Comparison of ENCODE assay signal across 16 cellular contexts in genomic region chr5:156208271-156208670, GRCh38.
A peak's percentile ranks its signal among the peaks of the same experiment; 100 is the strongest.
DNase-seq lines count a peak whose midpoint lies in the region; ATAC-seq and TF ChIP-seq lines count a peak whose summit lies in the region.
"Had no signal": no experiment of that assay in that cellular context is flagged by ENCODE, and none has a peak within 500 bp of the region (broad histone marks: within the 10 kb centered on the region; RNA-seq: fewer than 3 reads in every experiment).

No MANE protein-coding gene starts in this region.

- H3K36me3 Mint-ChIP-seq in activated CD4-positive, alpha-beta T cell treated with anti-CD3 and anti-CD28 coated beads, Interleukin-2, amount 10 ng/mL, durations not matched to agents 7 days and 5 days (ENCODE audit: low read depth): no peaks in the 10 kb centered on the region

- CTCF ChIA-PET in activated CD4-positive, alpha-beta T cell treated with anti-CD3 and anti-CD28 coated beads, Interleukin-2, amount 10 ng/mL, durations not matched to agents 7 days and 5 days (lab: Charles Lee): interaction anchor here (1.1 kb wide), 1 partner anchor 24 kb away, joined by 3 read pairs; no protein-coding TSS in a partner anchor
- CTCF ChIA-PET in PC-9 (lab: Charles Lee): no interaction called here

- no peaks in the 10 kb centered on the region for H3K9me3 Mint-ChIP-seq in activated CD4-positive, alpha-beta T cell treated with anti-CD3 and anti-CD28 coated beads, Interleukin-2, amount 10 ng/mL, durations not matched to agents 7 days and 5 days

- peak; percentile 7 for DNase-seq in activated CD4-positive, alpha-beta T cell treated with anti-CD3 and anti-CD28 coated beads, Interleukin-2, amount 10 ng/mL, durations not matched to agents 7 days and 5 days
- no peak for DNase-seq in activated CD4-positive, alpha-beta T cell treated with anti-CD3 and anti-CD28 coated beads for 48 hours
- peak; percentile 14 for DNase-seq in OCI-M1 (lab: John Stamatoyannopoulos, UW)
- DNase-seq in fibroblast of peridontal ligament (ENCODE audit: extremely low read depth): peak; percentile 16
- peak; percentile 6 for DNase-seq in stromal cell of bone marrow (ENCODE audit: low read depth)
- DNase-seq in pons (ENCODE audit: low spot score): no peak
- DNase-seq in PC-9: no peak
- DNase-seq: activated gamma-delta T cell treated with Interleukin-2 at 50 U/mL for 16 hours; NCI-H1105; NCI-H226; right cardiac atrium; stimulated activated CD4-positive, alpha-beta T cell treated with anti-CD3 and anti-CD28 coated beads, Interleukin-2, amount 100 ng/mL, for 48 hours had no signal

- no peaks in the 10 kb centered on the region for H3K79me2 ChIP-seq in PC-9 (ENCODE audit: low read depth)

- H3K27me3 ChIP-seq in PC-9 (ENCODE audit: insufficient read depth, low read depth): no peaks in the 10 kb centered on the region

- BruUV-seq in PC-9 (replicated peaks; lab: Mats Ljungman, UMichigan): no TSS peak

- no peak overlapping the region for H3K4me3 Mint-ChIP-seq in activated CD4-positive, alpha-beta T cell treated with anti-CD3 and anti-CD28 coated beads, Interleukin-2, amount 10 ng/mL, durations not matched to agents 7 days and 5 days
- H3K4me3 Mint-ChIP-seq: nephron had no signal

- H3K27ac ChIP-seq in PC-9: no peak overlapping the region
- H3K27ac ChIP-seq: thoracic aorta had no signal

- no peak for TF ChIP-seq CTCF in PC-9 (conservative IDR thresholded peaks at IDR 0.05)

- no peaks in the 10 kb centered on the region for H3K4me1 Mint-ChIP-seq in activated CD4-positive, alpha-beta T cell treated with anti-CD3 and anti-CD28 coated beads, Interleukin-2, amount 10 ng/mL, durations not matched to agents 7 days and 5 days
- H3K4me1 Mint-ChIP-seq: nephron had no signal

- H3K27me3 Mint-ChIP-seq in activated CD4-positive, alpha-beta T cell treated with anti-CD3 and anti-CD28 coated beads, Interleukin-2, amount 10 ng/mL, durations not matched to agents 7 days and 5 days: no peaks in the 10 kb centered on the region

- 0 out of 2 replicates have a peak, but pooled peaks cover 3% of the 10 kb centered on the region for H3K9me2 ChIP-seq in PC-9 (ENCODE audit: insufficient read depth)

- H3K36me3 ChIP-seq in PC-9 (ENCODE audit: low read depth): no peaks in the 10 kb centered on the region
- H3K36me3 ChIP-seq: thoracic aorta had no signal

- no peak for ATAC-seq in HG02798 (IDR thresholded peaks at IDR 0.05; ENCODE audit: poor library complexity, unreplicated experiment)
- ATAC-seq: right cardiac atrium had no signal

- POLR2A ChIA-PET in activated CD4-positive, alpha-beta T cell treated with anti-CD3 and anti-CD28 coated beads, Interleukin-2, amount 10 ng/mL, durations not matched to agents 7 days and 5 days (lab: Charles Lee): interaction anchor here (0.6 kb wide), 1 partner anchor 579 kb away, joined by 5 read pairs; no protein-coding TSS in a partner anchor
- POLR2A ChIA-PET in PC-9 (lab: Charles Lee; ENCODE audit: unreplicated experiment): no interaction called here

- H3K9me3 ChIP-seq in PC-9 (ENCODE audit: insufficient read depth, low read depth): no peaks in the 10 kb centered on the region

- H3F3A ChIP-seq in PC-9 (ENCODE audit: insufficient read depth, low read depth): no peaks in the 10 kb centered on the region

- no peak overlapping the region for H3K4me2 ChIP-seq in PC-9

- no peak overlapping the region for H2AFZ ChIP-seq in PC-9

- no peaks in the 10 kb centered on the region for H3K4me1 ChIP-seq in PC-9 (replicated peaks; ENCODE audit: insufficient read depth)

- H3K27ac Mint-ChIP-seq in activated CD4-positive, alpha-beta T cell treated with anti-CD3 and anti-CD28 coated beads, Interleukin-2, amount 10 ng/mL, durations not matched to agents 7 days and 5 days: no peak overlapping the region
- H3K27ac Mint-ChIP-seq: nephron had no signal

- H3K4me3 ChIP-seq in PC-9: no peak overlapping the region
- H3K4me3 ChIP-seq: lung, thoracic aorta had no signal

- no peaks in the 10 kb centered on the region for H4K20me1 ChIP-seq in PC-9 (ENCODE audit: insufficient read depth)

- intact Hi-C loops in PC-9 (cut with micrococcal nuclease; ENCODE audit: unreplicated experiment): no loop called here

Comparison
In these comparisons a context has a peak if more than half of its experiments do, and no peak if none do; other contexts are left out.
1. DNase-seq: peak in activated CD4-positive, alpha-beta T cell treated with anti-CD3 and anti-CD28 coated beads, Interleukin-2, amount 10 ng/mL, durations not matched to agents 7 days and 5 days (single experiment), OCI-M1 (single experiment), fibroblast of peridontal ligament (single experiment) and stromal cell of bone marrow (single experiment); none in activated CD4-positive, alpha-beta T cell treated with anti-CD3 and anti-CD28 coated beads for 48 hours (single experiment), pons (single experiment) and PC-9 (0 of 2).